11 cellular contexts compared by ENCODE assay signal in genomic region chr16:20884240-20884556, GRCh38. TPM values are rescaled to one million over a fixed set of nuclear protein-coding genes. Genes with fewer than 3 reads are reported as not detected.
DNase-seq lines count a peak whose midpoint lies in the region; ATAC-seq and TF ChIP-seq lines count a peak whose summit lies in the region.
"Had no signal": no experiment of that assay in that cellular context is flagged by ENCODE, and none has a peak within 500 bp of the region (broad histone marks: within the 10 kb centered on the region; RNA-seq: fewer than 3 reads in every experiment).

No MANE protein-coding gene starts in this region.

- no peaks in the 10 kb centered on the region for H4K20me1 ChIP-seq in fibroblast of lung (ENCODE audit: control insufficient read depth, extremely low read depth, insufficient read depth, low read length)

- H3K27me3 ChIP-seq in fibroblast of lung (ENCODE audit: control insufficient read depth, insufficient read depth, low read length) = no peaks in the 10 kb centered on the region

- H3K9me3 ChIP-seq in fibroblast of lung (ENCODE audit: control insufficient read depth, insufficient read depth, low read depth, low read length) = no peaks in the 10 kb centered on the region
- H3K9me3 ChIP-seq: A549 had no signal

- H3K36me3 Mint-ChIP-seq in activated CD4-positive, alpha-beta T cell treated with anti-CD3 and anti-CD28 coated beads, Interleukin-2, amount 10 ng/mL, durations not matched to agents 24 days and 14 days (ENCODE audit: low read depth) = peaks cover 29% of the 10 kb centered on the region
- H3K36me3 Mint-ChIP-seq in activated CD4-positive, alpha-beta T cell treated with anti-CD3 and anti-CD28 coated beads, Interleukin-2, amount 10 ng/mL, durations not matched to agents 7 days and 5 days (ENCODE audit: low read depth) = peaks cover 33% of the 10 kb centered on the region
- peaks cover 25% of the 10 kb centered on the region for H3K36me3 Mint-ChIP-seq in T-helper 2 cell treated with Interferon-gamma antibody and Interleukin-4, amounts not matched to agents 5 μg/mL and 100 μg/mL, for 36 hours (ENCODE audit: low read depth)

- peak overlapping the region; percentile 22 for H3K27ac Mint-ChIP-seq in activated CD4-positive, alpha-beta T cell treated with anti-CD3 and anti-CD28 coated beads, Interleukin-2, amount 10 ng/mL, durations not matched to agents 24 days and 14 days
- no peak overlapping the region for H3K27ac Mint-ChIP-seq in activated CD4-positive, alpha-beta T cell treated with anti-CD3 and anti-CD28 coated beads, Interleukin-2, amount 10 ng/mL, durations not matched to agents 7 days and 5 days
- H3K27ac Mint-ChIP-seq in T-helper 2 cell treated with Interferon-gamma antibody and Interleukin-4, amounts not matched to agents 5 μg/mL and 100 μg/mL, for 36 hours = peak overlapping the region; percentile 65

- peak overlapping the region; percentile 1 for H3K4me3 Mint-ChIP-seq in activated CD4-positive, alpha-beta T cell treated with anti-CD3 and anti-CD28 coated beads, Interleukin-2, amount 10 ng/mL, durations not matched to agents 24 days and 14 days
- H3K4me3 Mint-ChIP-seq in activated CD4-positive, alpha-beta T cell treated with anti-CD3 and anti-CD28 coated beads, Interleukin-2, amount 10 ng/mL, durations not matched to agents 7 days and 5 days = no peak overlapping the region
- H3K4me3 Mint-ChIP-seq in T-helper 2 cell treated with Interferon-gamma antibody and Interleukin-4, amounts not matched to agents 5 μg/mL and 100 μg/mL, for 36 hours = peak overlapping the region; percentile 26

- no peak overlapping the region for H3K9ac ChIP-seq in fibroblast of lung (ENCODE audit: insufficient read depth, low read length)

- no peak for TF ChIP-seq CTCF in fibroblast of lung (conservative IDR thresholded peaks at IDR 0.05 in 1 of 2, IDR thresholded peaks at IDR 0.05 in 1 of 2; ENCODE audit: low read depth in 1 of 2, low read length in 2 of 2)

- POLR2A ChIA-PET in activated CD4-positive, alpha-beta T cell treated with anti-CD3 and anti-CD28 coated beads, Interleukin-2, amount 10 ng/mL, durations not matched to agents 7 days and 5 days (lab: Charles Lee) = no interaction called here

- H3K4me1 ChIP-seq in fibroblast of lung (ENCODE audit: control insufficient read depth, extremely low read depth, insufficient read depth, low read length) = peaks cover 6% of the 10 kb centered on the region

- no peak overlapping the region for H3K4me3 ChIP-seq in fibroblast of lung (replicated peaks in 1 of 4; ENCODE audit: control extremely low read depth in 1 of 4, insufficient read depth in 1 of 4, low read depth in 3 of 4, low read length in 4 of 4)
- H3K4me3 ChIP-seq: A549 had no signal

- no peaks in the 10 kb centered on the region for H3K36me3 ChIP-seq in fibroblast of lung (ENCODE audit: control insufficient read depth, insufficient read depth, low read length)

- peak; percentile 86 for ATAC-seq in stimulated activated naive CD8-positive, alpha-beta T cell treated with anti-CD3 and anti-CD28 coated beads, Interleukin-15, Interleukin-2, amounts not matched to agents 100 U/mL and 50 U/mL, for 24 hours
- no peak for ATAC-seq in GM18519 (IDR thresholded peaks at IDR 0.05; ENCODE audit: low FRiP score, unreplicated experiment)
- ATAC-seq: A549 had no signal

- no peak overlapping the region for H2AFZ ChIP-seq in fibroblast of lung (ENCODE audit: low read length)

- peaks cover 3% of the 10 kb centered on the region for H3K9me3 Mint-ChIP-seq in activated CD4-positive, alpha-beta T cell treated with anti-CD3 and anti-CD28 coated beads, Interleukin-2, amount 10 ng/mL, durations not matched to agents 24 days and 14 days
- H3K9me3 Mint-ChIP-seq in activated CD4-positive, alpha-beta T cell treated with anti-CD3 and anti-CD28 coated beads, Interleukin-2, amount 10 ng/mL, durations not matched to agents 7 days and 5 days = no peaks in the 10 kb centered on the region
- no peaks in the 10 kb centered on the region for H3K9me3 Mint-ChIP-seq in T-helper 2 cell treated with Interferon-gamma antibody and Interleukin-4, amounts not matched to agents 5 μg/mL and 100 μg/mL, for 36 hours

- H3K27ac ChIP-seq in fibroblast of lung (ENCODE audit: insufficient read depth, low read length) = no peak overlapping the region
- H3K27ac ChIP-seq: A549 had no signal

- H3K27me3 Mint-ChIP-seq in activated CD4-positive, alpha-beta T cell treated with anti-CD3 and anti-CD28 coated beads, Interleukin-2, amount 10 ng/mL, durations not matched to agents 24 days and 14 days = no peaks in the 10 kb centered on the region
- H3K27me3 Mint-ChIP-seq in activated CD4-positive, alpha-beta T cell treated with anti-CD3 and anti-CD28 coated beads, Interleukin-2, amount 10 ng/mL, durations not matched to agents 7 days and 5 days = no peaks in the 10 kb centered on the region
- H3K27me3 Mint-ChIP-seq in T-helper 2 cell treated with Interferon-gamma antibody and Interleukin-4, amounts not matched to agents 5 μg/mL and 100 μg/mL, for 36 hours (ENCODE audit: low read depth) = no peaks in the 10 kb centered on the region

- H3K79me2 ChIP-seq in fibroblast of lung (ENCODE audit: control insufficient read depth, insufficient read depth, low read length) = peaks cover 69% of the 10 kb centered on the region

- peak; percentile 68 for DNase-seq in activated CD4-positive, alpha-beta T cell treated with anti-CD3 and anti-CD28 coated beads, Interleukin-2, amount 10 ng/mL, durations not matched to agents 24 days and 14 days
- no peak for DNase-seq in activated CD4-positive, alpha-beta T cell treated with anti-CD3 and anti-CD28 coated beads, Interleukin-2, amount 10 ng/mL, durations not matched to agents 7 days and 5 days
- DNase-seq in T-helper 2 cell treated with Interferon-gamma antibody and Interleukin-4, amounts not matched to agents 5 μg/mL and 100 μg/mL, for 36 hours (ENCODE audit: low spot score) = peak; percentile 60
- DNase-seq in fibroblast of lung (ENCODE audit: low read depth in 2 of 2) (peak; percentile 85 to 91), SHP77 (lab: John Stamatoyannopoulos, UW) (no peak), NCI-H1105 treated with DMSO at 0.1 percent for 48 hours (lab: John Stamatoyannopoulos, UW) (no peak)
- no peak for DNase-seq in stimulated activated naive CD8-positive, alpha-beta T cell treated with anti-CD3 and anti-CD28 coated beads, Interleukin-15, Interleukin-2, amounts not matched to agents 100 U/mL and 50 U/mL, for 24 hours
- DNase-seq: activated CD4-positive, CD25-positive, alpha-beta regulatory T cell; NCI-H1417 treated with DMSO at 0.1 percent for 48 hours had no signal

- no peak overlapping the region for H3K4me2 ChIP-seq in fibroblast of lung (ENCODE audit: extremely low read depth, insufficient read depth, low read length)
- H3K4me2 ChIP-seq: A549 had no signal

- CTCF ChIA-PET in activated CD4-positive, alpha-beta T cell treated with anti-CD3 and anti-CD28 coated beads, Interleukin-2, amount 10 ng/mL, durations not matched to agents 7 days and 5 days (lab: Charles Lee) = interaction anchor here (0.9 to 1.3 kb wide), 3 partner anchors 10 to 71 kb away, joined by 3 read pairs; no protein-coding TSS in a partner anchor

- H3K4me1 Mint-ChIP-seq in activated CD4-positive, alpha-beta T cell treated with anti-CD3 and anti-CD28 coated beads, Interleukin-2, amount 10 ng/mL, durations not matched to agents 24 days and 14 days = peaks cover 36% of the 10 kb centered on the region
- H3K4me1 Mint-ChIP-seq in activated CD4-positive, alpha-beta T cell treated with anti-CD3 and anti-CD28 coated beads, Interleukin-2, amount 10 ng/mL, durations not matched to agents 7 days and 5 days = peaks cover 34% of the 10 kb centered on the region
- H3K4me1 Mint-ChIP-seq in T-helper 2 cell treated with Interferon-gamma antibody and Interleukin-4, amounts not matched to agents 5 μg/mL and 100 μg/mL, for 36 hours (ENCODE audit: low read depth) = peaks cover 55% of the 10 kb centered on the region

- intact Hi-C loops in activated CD4-positive, alpha-beta T cell treated with anti-CD3 and anti-CD28 coated beads, Interleukin-2, amount 10 ng/mL, durations not matched to agents 24 days and 14 days (cut with micrococcal nuclease) = loop anchor here (1.0 to 2.0 kb wide), 2 partner anchors 10 to 17 kb away; partner anchors contain the start of genes DCUN1D3 and LYRM1

RNA-seq across cellular contexts. Expression of gene DCUN1D3, which starts 16.0 kb away (rescaled TPM):
- 10.8 and 12.3 TPM in 2 replicates for total RNA-seq in activated CD4-positive, alpha-beta T cell treated with anti-CD3 and anti-CD28 coated beads, Interleukin-2, amount 10 ng/mL, durations not matched to agents 24 days and 14 days
- 10 to 100 TPM in 1 of 2 experiments, 1 to 10 TPM in 1; 9.9 to 10.8 TPM for total RNA-seq in activated CD4-positive, alpha-beta T cell treated with anti-CD3 and anti-CD28 coated beads, Interleukin-2, amount 10 ng/mL, durations not matched to agents 7 days and 5 days
- total RNA-seq in fibroblast of lung = 30.8 and 42.8 TPM in 2 replicates
- 18.7 and 20.4 TPM in 2 replicates for polyA plus RNA-seq in fibroblast of lung
- polyA plus RNA-seq in fibroblast of lung (2012) = 13.6 and 17.0 TPM in 2 replicates
- polyA minus RNA-seq in fibroblast of lung (ENCODE audit: low replicate concordance) = 13.3 and 22.0 TPM in 2 replicates

RNA-seq across cellular contexts. Expression of gene LYRM1, which starts 16.4 kb away (rescaled TPM):
- 20.9 and 26.5 TPM in 2 replicates for total RNA-seq in activated CD4-positive, alpha-beta T cell treated with anti-CD3 and anti-CD28 coated beads, Interleukin-2, amount 10 ng/mL, durations not matched to agents 24 days and 14 days
- total RNA-seq in activated CD4-positive, alpha-beta T cell treated with anti-CD3 and anti-CD28 coated beads, Interleukin-2, amount 10 ng/mL, durations not matched to agents 7 days and 5 days = 10 to 100 TPM; 21.7 to 26.7 TPM
- total RNA-seq in fibroblast of lung = 87.1 and 131 TPM in 2 replicates
- polyA plus RNA-seq in fibroblast of lung = 54.9 and 55.3 TPM in 2 replicates
- polyA plus RNA-seq in fibroblast of lung (2012) = 39.0 and 42.7 TPM in 2 replicates
- 1.4 TPM in 2 replicates for polyA minus RNA-seq in fibroblast of lung (ENCODE audit: low replicate concordance)

Comparison
In these comparisons a context has a peak if more than half of its experiments do, and no peak if none do; other contexts are left out.
1. DNase-seq: peak in activated CD4-positive, alpha-beta T cell treated with anti-CD3 and anti-CD28 coated beads, Interleukin-2, amount 10 ng/mL, durations not matched to agents 24 days and 14 days (single experiment), T-helper 2 cell treated with Interferon-gamma antibody and Interleukin-4, amounts not matched to agents 5 μg/mL and 100 μg/mL, for 36 hours (single experiment) and fibroblast of lung (2 of 2); none in activated CD4-positive, alpha-beta T cell treated with anti-CD3 and anti-CD28 coated beads, Interleukin-2, amount 10 ng/mL, durations not matched to agents 7 days and 5 days (single experiment), stimulated activated naive CD8-positive, alpha-beta T cell treated with anti-CD3 and anti-CD28 coated beads, Interleukin-15, Interleukin-2, amounts not matched to agents 100 U/mL and 50 U/mL, for 24 hours (single experiment), SHP77 (0 of 2) and NCI-H1105 treated with DMSO at 0.1 percent for 48 hours (single experiment).